In the genomic region with DNA sequence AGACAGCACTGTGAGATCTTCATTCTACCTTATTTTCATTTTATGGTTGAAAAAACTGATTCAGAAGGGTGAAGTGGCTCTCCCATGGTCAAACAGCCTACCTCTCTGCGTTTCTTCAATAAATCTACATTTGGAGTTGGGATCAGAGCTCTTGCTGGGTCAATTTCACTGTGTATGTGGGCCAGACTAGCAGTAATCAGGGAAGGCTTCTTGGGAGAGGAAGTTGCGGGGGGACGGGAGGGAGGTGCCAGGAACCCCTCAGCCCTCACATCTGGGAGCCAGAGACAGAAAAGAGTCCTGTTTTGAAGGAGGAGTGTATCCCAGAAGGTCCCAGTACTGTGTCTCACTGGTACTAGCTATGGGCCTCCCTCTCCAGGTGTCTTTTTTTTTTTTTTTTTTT, we compare ENCODE assay signal across 8 cellular contexts. TPM values are rescaled to one million over a fixed set of nuclear protein-coding genes. Genes with fewer than 3 reads are reported as not detected.
A peak's percentile ranks its signal among the peaks of the same experiment; 100 is the strongest.
DNase-seq lines count a peak whose midpoint lies in the region; ATAC-seq and TF ChIP-seq lines count a peak whose summit lies in the region.

No MANE protein-coding gene starts in this region.

- H3K36me3 Mint-ChIP-seq in natural killer cell, result no peaks in the 10 kb centered on the region

- H3K4me3 Mint-ChIP-seq in natural killer cell, result peak overlapping the region; percentile 88

- peak overlapping the region; percentile 83 to 91 for H3K27ac Mint-ChIP-seq in natural killer cell

- TF ChIP-seq CTCF in AG10803 (conservative IDR thresholded peaks at IDR 0.05; ENCODE audit: low read length) (no peak), choroid plexus epithelial cell (conservative IDR thresholded peaks at IDR 0.05; ENCODE audit: low read depth, low read length) (no peak), natural killer cell (IDR thresholded peaks at IDR 0.05) (no peak)

- DNase-seq in AG10803 (ENCODE audit: low read depth), result no peak
- DNase-seq in choroid plexus epithelial cell (ENCODE audit: low read depth), result no peak
- no peak for DNase-seq in natural killer cell
- DNase-seq in DMS79 (lab: John Stamatoyannopoulos, UW), result no peak

- ATAC-seq in natural killer cell (no peak), HG02870 (IDR thresholded peaks at IDR 0.05; ENCODE audit: unreplicated experiment) (no peak), HG03175 (IDR thresholded peaks at IDR 0.05; ENCODE audit: unreplicated experiment) (no peak), GM19395 (IDR thresholded peaks at IDR 0.05; ENCODE audit: unreplicated experiment) (no peak)

- intact Hi-C loops in natural killer cell (cut with micrococcal nuclease), result no loop called here

- no peaks in the 10 kb centered on the region for H3K27me3 Mint-ChIP-seq in natural killer cell (ENCODE audit: low read depth in 2 of 2)

- peak overlapping the region; percentile 99 for H3K4me3 ChIP-seq in AG10803 (ENCODE audit: low read length)
- H3K4me3 ChIP-seq in choroid plexus epithelial cell (ENCODE audit: low read depth, low read length), result peak overlapping the region; percentile 99

- no peaks in the 10 kb centered on the region for H3K9me3 Mint-ChIP-seq in natural killer cell

- peak overlapping the region; percentile 84 for H3K27ac ChIP-seq in KOPT-K1 (ENCODE audit: low read depth, low read length, poor library complexity, severe bottlenecking)

- peaks cover 8 to 21% of the 10 kb centered on the region in 2 donors for H3K4me1 Mint-ChIP-seq in natural killer cell

- no peaks in the 10 kb centered on the region for H3K9me3 ChIP-seq in KOPT-K1 (ENCODE audit: insufficient read depth, low read length, poor library complexity, severe bottlenecking)

- peaks cover 28% of the 10 kb centered on the region for H3K36me3 ChIP-seq in KOPT-K1 (ENCODE audit: insufficient read depth, low read length)

RNA-seq across cellular contexts. Expression of a gene that starts 0.9 kb away (rescaled TPM):
- 10 to 100 TPM; 83.2 to 88.8 (median 86.9) TPM for total RNA-seq in natural killer cell

RNA-seq across cellular contexts. Expression of a gene that starts 13.1 kb away (rescaled TPM):
- total RNA-seq in natural killer cell, result 1,000 to 10,000 TPM; 1,016 to 1,271 (median 1,271) TPM

RNA-seq across cellular contexts. Expression of a gene that starts 15.2 kb away (rescaled TPM):
- total RNA-seq in natural killer cell, result 100 to 1,000 TPM; 149 to 179 (median 162) TPM

RNA-seq across cellular contexts. Expression of a gene that starts 30.0 kb away (rescaled TPM):
- total RNA-seq in natural killer cell, result 10 to 100 TPM; 80.6 to 86.9 (median 85.3) TPM

RNA-seq across cellular contexts. Expression of a gene that starts 36.7 kb away (rescaled TPM):
- total RNA-seq in natural killer cell, result 10 to 100 TPM; 61.1 to 64.3 (median 63.8) TPM
